19 cellular contexts compared by ENCODE assay signal in the genomic region with DNA sequence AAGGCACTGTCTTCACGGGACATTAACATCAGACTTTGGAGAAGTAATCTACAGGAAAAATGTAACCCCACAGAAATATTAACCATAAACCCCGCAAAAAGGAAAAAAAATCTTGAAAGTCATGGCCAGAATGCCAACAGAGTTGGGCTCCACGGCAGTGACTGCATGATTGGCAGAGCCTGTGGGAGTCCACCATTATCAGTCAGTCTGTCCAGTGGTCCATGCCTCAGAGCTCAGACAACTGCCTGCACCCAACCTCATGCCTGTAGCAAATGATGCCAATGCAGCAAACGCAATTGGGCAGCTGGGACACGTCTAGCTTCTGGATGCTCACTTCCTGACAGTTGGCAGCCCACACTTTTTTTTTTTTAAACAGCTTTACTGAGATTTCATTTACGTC.
"Had no signal": no experiment of that assay in that cellular context is flagged by ENCODE, and none has a peak within 500 bp of the region (broad histone marks: within the 10 kb centered on the region; RNA-seq: fewer than 3 reads in every experiment).

No MANE protein-coding gene starts in this region.

- H3K9me3 ChIP-seq: esophagus squamous epithelium, psoas muscle, tibial nerve had no signal

- FAIRE-seq: kidney had no signal

- ATAC-seq: effector memory CD8-positive, alpha-beta T cell; left cardiac atrium; left ventricle myocardium superior; natural killer cell treated with Interleukin-12 subunit alpha and Interleukin-12 subunit beta and Interleukin-15 and Interleukin-18, amount 100 ng/mL, for 72 hours; psoas muscle; sciatic nerve; stimulated activated memory B cell treated with anti-CD40 and anti-IgM and Interleukin-4, amounts not matched to agents 10 μg/mL and 1 μg/mL and 100 μg/mL, for 72 hours had no signal

- H3K27me3 ChIP-seq: esophagus squamous epithelium, spleen, tibial nerve had no signal

- DNase-seq: effector memory CD8-positive, alpha-beta T cell; esophagus squamous epithelium; foreskin fibroblast; kidney; left cardiac atrium; left ventricle myocardium superior; mesenchymal stem cell; midbrain; psoas muscle; retina; spleen; stimulated activated CD4-positive, alpha-beta T cell treated with anti-CD3 and anti-CD28 coated beads, Interleukin-15, amount 100 ng/mL, for 24 hours; stimulated activated CD4-positive, alpha-beta T cell treated with anti-CD3 and anti-CD28 coated beads, Interleukin-1b, Interleukin-23, amount 100 ng/mL, for 48 hours; stimulated activated CD4-positive, alpha-beta T cell treated with anti-CD3 and anti-CD28 coated beads, Interleukin-4, amount 100 ng/mL, for 24 hours had no signal

- H3K27ac ChIP-seq: esophagus squamous epithelium, psoas muscle, spleen, tibial nerve had no signal

- H3K4me3 ChIP-seq: esophagus squamous epithelium, lung, psoas muscle, spleen, tibial nerve had no signal

- H3K4me1 ChIP-seq: psoas muscle had no signal

- H3K36me3 ChIP-seq: esophagus squamous epithelium, spleen, tibial nerve had no signal
